ENCODE assay signal across 40 cellular contexts in the genomic region with DNA sequence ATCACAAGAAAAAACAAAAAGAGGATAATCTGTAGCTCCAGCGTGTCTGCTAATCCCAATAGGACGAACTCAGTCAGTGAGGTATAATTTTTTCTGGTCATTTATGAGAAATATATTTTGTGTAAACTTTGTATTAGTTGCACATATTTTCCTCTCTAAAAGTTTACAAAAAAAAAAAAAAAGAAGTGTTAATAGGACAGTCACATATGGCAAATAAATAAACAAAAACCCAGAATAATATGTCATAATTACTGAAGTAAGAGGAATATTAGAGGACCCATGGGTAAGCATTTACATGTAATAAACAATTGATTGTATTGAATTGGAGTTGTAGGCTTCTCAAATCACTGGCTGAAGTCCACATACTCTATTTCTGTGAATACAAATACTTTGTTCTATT. TPM values are rescaled to one million over a fixed set of nuclear protein-coding genes. Genes with fewer than 3 reads are reported as not detected.
"Had no signal": no experiment of that assay in that cellular context is flagged by ENCODE, and none has a peak within 500 bp of the region (broad histone marks: within the 10 kb centered on the region; RNA-seq: fewer than 3 reads in every experiment).

A gene (minus strand): TSS at position 101 of the 400 bp plus-strand sequence. CDS start 0 bp downstream, at position 101.

- H3K4me3 ChIP-seq: MG63 had no signal

- H3K9me3 ChIP-seq: MG63 had no signal

- H3K27me3 ChIP-seq: MG63 had no signal

- H3K36me3 ChIP-seq: MG63 had no signal

- DNase-seq: Karpas-422, Kasumi-1, MG63, MM.1S, MV-4-11, NCI-H1048, NCI-H1092, NCI-H1092 treated with DMSO at 0.1 percent for 48 hours, NCI-H1105, NCI-H1105 treated with DMSO at 0.1 percent for 48 hours, NCI-H1417, NCI-H1417 treated with DMSO at 0.1 percent for 48 hours, NCI-H1436, NCI-H1436 treated with DMSO at 0.1 percent for 48 hours, NCI-H146, NCI-H1694, NCI-H1694 treated with DMSO at 0.1 percent for 48 hours, NCI-H187, NCI-H187 treated with DMSO at 0.1 percent for 48 hours, NCI-H1930, NCI-H2029, NCI-H2029 treated with DMSO at 0.1 percent for 48 hours, NCI-H2081, NCI-H2081 treated with DMSO at 0.1 percent for 48 hours, NCI-H2107, NCI-H2171, NCI-H2171 treated with DMSO at 0.1 percent for 48 hours, NCI-H2227 treated with DMSO at 0.1 percent for 48 hours, NCI-H226, NCI-H345, NCI-H446, NCI-H446 treated with DMSO at 0.1 percent for 48 hours, NCI-H510A, NCI-H510A treated with DMSO at 0.1 percent for 48 hours, NCI-H524, NCI-H524 treated with DMSO at 0.1 percent for 48 hours had no signal

RNA-seq across cellular contexts. Expression of the gene that starts here (rescaled TPM):
- total RNA-seq: LHCN-M2, M059J, MCF 10A, NCI-H460 had no signal
